Comparison of ENCODE assay signal across 38 cellular contexts in genomic region chr12:27743601-27744000, GRCh38. TPM values are rescaled to one million over a fixed set of nuclear protein-coding genes. Genes with fewer than 3 reads are reported as not detected.
"Had no signal": no experiment of that assay in that cellular context is flagged by ENCODE, and none has a peak within 500 bp of the region (broad histone marks: within the 10 kb centered on the region; RNA-seq: fewer than 3 reads in every experiment).

No MANE protein-coding gene starts in this region.

- H3K9me3 ChIP-seq: MG63 had no signal

- DNase-seq: Karpas-422, Kasumi-1, KG1, MG63, MM.1S, MV-4-11, NCI-H1048, NCI-H1092, NCI-H1092 treated with DMSO at 0.1 percent for 48 hours, NCI-H1105, NCI-H1105 treated with DMSO at 0.1 percent for 48 hours, NCI-H1417, NCI-H1417 treated with DMSO at 0.1 percent for 48 hours, NCI-H1436, NCI-H1436 treated with DMSO at 0.1 percent for 48 hours, NCI-H146, NCI-H1694, NCI-H1694 treated with DMSO at 0.1 percent for 48 hours, NCI-H187, NCI-H187 treated with DMSO at 0.1 percent for 48 hours, NCI-H1930, NCI-H2029, NCI-H2029 treated with DMSO at 0.1 percent for 48 hours, NCI-H2081, NCI-H2081 treated with DMSO at 0.1 percent for 48 hours, NCI-H2107, NCI-H2171, NCI-H2171 treated with DMSO at 0.1 percent for 48 hours, NCI-H2227 treated with DMSO at 0.1 percent for 48 hours, NCI-H226, NCI-H345, NCI-H446, NCI-H446 treated with DMSO at 0.1 percent for 48 hours had no signal

- H3K27me3 ChIP-seq: MG63 had no signal

- H3K4me2 ChIP-seq: KMS-11 had no signal

- H3K4me3 ChIP-seq: MG63 had no signal

- H3K9ac ChIP-seq: KMS-11 had no signal

- H3K27ac ChIP-seq: KMS-11 had no signal

RNA-seq across cellular contexts. Expression of gene MANSC4, which starts 36.4 kb away (rescaled TPM):
- total RNA-seq: LHCN-M2, M059J, MCF 10A, NCI-H460 had no signal
